27 cellular contexts compared by ENCODE assay signal in genomic region chr15:91192285-91193058, GRCh38.
DNase-seq lines count a peak whose midpoint lies in the region; ATAC-seq lines count a peak whose summit lies in the region.
"Had no signal": no experiment of that assay in that cellular context is flagged by ENCODE, and none has a peak within 500 bp of the region (broad histone marks: within the 10 kb centered on the region; RNA-seq: fewer than 3 reads in every experiment).

No MANE protein-coding gene starts in this region.

- no peaks in the 10 kb centered on the region for H3K9me3 Mint-ChIP-seq in activated T-helper 17 cell treated with anti-CD3 and anti-CD28 coated beads, Interleukin-2, amount 50 U/mL, for 72 hours
- H3K9me3 Mint-ChIP-seq: activated T-cell treated with anti-CD3 and anti-CD28 coated beads, Interleukin-2, amount 50 U/mL, for 24 hours; nephron; T-helper 2 cell treated with Interferon-gamma antibody and Interleukin-4, amounts not matched to agents 5 μg/mL and 100 μg/mL, for 36 hours had no signal

- H3K4me3 Mint-ChIP-seq in activated T-helper 17 cell treated with anti-CD3 and anti-CD28 coated beads, Interleukin-2, amount 50 U/mL, for 72 hours: no peak overlapping the region
- H3K4me3 Mint-ChIP-seq: activated CD4-positive, alpha-beta T cell treated with anti-CD3 and anti-CD28 coated beads for 36 hours; activated T-cell treated with anti-CD3 and anti-CD28 coated beads, Interleukin-2, amount 50 U/mL, for 24 hours; nephron; T-helper 2 cell treated with Interferon-gamma antibody and Interleukin-4, amounts not matched to agents 5 μg/mL and 100 μg/mL, for 36 hours had no signal

- DNase-seq in NCI-H510A treated with DMSO at 0.1 percent for 48 hours (lab: John Stamatoyannopoulos, UW) (peak; percentile 28), NCI-H510A (lab: John Stamatoyannopoulos, UW) (no peak), H7 (peak; percentile 19), NCI-H774 (lab: John Stamatoyannopoulos, UW) (peak; percentile 18), retina (peak; percentile 33), superior temporal gyrus (ENCODE audit: extremely low spot score) (no peak)
- DNase-seq: activated CD4-positive, alpha-beta T cell treated with anti-CD3 and anti-CD28 coated beads for 36 hours; activated CD8-positive, alpha-beta memory T cell treated with anti-CD3 and anti-CD28 coated beads for 24 hours; activated gamma-delta T cell treated with Interleukin-2 at 50 U/mL for 16 hours; activated T-cell treated with anti-CD3 and anti-CD28 coated beads, Interleukin-2, amount 50 U/mL, for 24 hours; COR-L47; dermis blood vessel endothelial cell; esophagus squamous epithelium; foreskin melanocyte; Kasumi-1; mammary epithelial cell; NCI-H1930; right cardiac atrium; Right ventricle myocardium superior; stimulated activated CD4-positive, alpha-beta T cell treated with anti-CD3 and anti-CD28 coated beads, Interleukin-2, amount 100 ng/mL, for 24 hours; upper lobe of left lung had no signal

- no peaks in the 10 kb centered on the region for H3K4me1 Mint-ChIP-seq in activated T-helper 17 cell treated with anti-CD3 and anti-CD28 coated beads, Interleukin-2, amount 50 U/mL, for 72 hours
- H3K4me1 Mint-ChIP-seq: activated CD4-positive, alpha-beta T cell treated with anti-CD3 and anti-CD28 coated beads for 36 hours; nephron had no signal

- H3K36me3 Mint-ChIP-seq in activated T-helper 17 cell treated with anti-CD3 and anti-CD28 coated beads, Interleukin-2, amount 50 U/mL, for 72 hours (ENCODE audit: low read depth): no peaks in the 10 kb centered on the region

- H3K27me3 ChIP-seq in H7 (ENCODE audit: control insufficient read depth, insufficient read depth, low read length): no peaks in the 10 kb centered on the region
- H3K27me3 ChIP-seq: BLaER1, upper lobe of left lung had no signal

- H3K27ac Mint-ChIP-seq in activated T-helper 17 cell treated with anti-CD3 and anti-CD28 coated beads, Interleukin-2, amount 50 U/mL, for 72 hours: no peak overlapping the region
- H3K27ac Mint-ChIP-seq: activated CD4-positive, alpha-beta T cell treated with anti-CD3 and anti-CD28 coated beads for 36 hours; activated T-cell treated with anti-CD3 and anti-CD28 coated beads, Interleukin-2, amount 50 U/mL, for 24 hours; nephron; T-helper 2 cell treated with Interferon-gamma antibody and Interleukin-4, amounts not matched to agents 5 μg/mL and 100 μg/mL, for 36 hours had no signal

- peaks cover 18% of the 10 kb centered on the region for H3K27me3 Mint-ChIP-seq in activated T-helper 17 cell treated with anti-CD3 and anti-CD28 coated beads, Interleukin-2, amount 50 U/mL, for 72 hours

- H3K36me3 ChIP-seq in H7 (replicated peaks; ENCODE audit: control insufficient read depth, insufficient read depth, low read length): no peaks in the 10 kb centered on the region
- H3K36me3 ChIP-seq: BLaER1, esophagus squamous epithelium, upper lobe of left lung had no signal

- ATAC-seq in activated T-helper 17 cell treated with anti-CD3 and anti-CD28 coated beads, Interleukin-2, amount 50 U/mL, for 72 hours (replicated peaks): no peak
- ATAC-seq in HG03139 (IDR thresholded peaks at IDR 0.05; ENCODE audit: unreplicated experiment): no peak
- ATAC-seq: activated CD4-positive, alpha-beta T cell treated with anti-CD3 and anti-CD28 coated beads for 36 hours; HepG2; right cardiac atrium had no signal

- H3K4me3 ChIP-seq in H7 (ENCODE audit: insufficient read depth, low read depth, low read length): no peak overlapping the region
- H3K4me3 ChIP-seq: BLaER1, esophagus squamous epithelium, upper lobe of left lung had no signal

Comparison
In these comparisons a context has a peak if more than half of its experiments do, and no peak if none do; other contexts are left out.
1. DNase-seq: peak in NCI-H510A treated with DMSO at 0.1 percent for 48 hours (single experiment), H7 (single experiment), NCI-H774 (single experiment) and retina (single experiment); none in NCI-H510A (single experiment) and superior temporal gyrus (single experiment).